8 cellular contexts compared by ENCODE assay signal in the genomic region with DNA sequence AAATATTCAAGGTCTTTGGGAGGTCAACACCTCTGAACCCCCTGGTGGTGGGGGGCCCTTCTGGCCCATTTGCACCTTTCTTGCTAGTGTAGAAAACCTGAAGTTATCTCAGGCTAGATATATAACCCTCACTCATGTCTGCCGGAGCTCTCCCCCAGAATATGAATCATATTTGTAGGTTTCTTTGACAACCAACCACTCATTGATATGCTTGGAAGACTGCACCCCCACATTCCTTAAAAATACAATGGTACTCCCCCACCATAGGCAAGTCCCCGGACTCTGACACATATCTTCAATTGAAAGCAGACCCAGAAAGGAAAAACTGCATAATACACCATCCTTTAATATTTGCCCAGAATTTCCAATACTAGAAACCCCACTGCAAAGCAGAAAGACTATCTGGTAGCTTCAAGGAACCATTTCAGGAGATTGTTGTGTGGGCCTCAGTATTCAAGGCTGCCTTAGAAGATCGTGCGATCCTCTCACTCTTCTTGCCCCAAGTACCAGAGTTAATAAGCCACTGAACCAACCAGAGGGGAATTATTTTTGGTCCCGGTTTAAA. TPM values are rescaled to one million over a fixed set of nuclear protein-coding genes. Genes with fewer than 3 reads are reported as not detected.
A peak's percentile ranks its signal among the peaks of the same experiment; 100 is the strongest.
DNase-seq lines count a peak whose midpoint lies in the region; ATAC-seq and TF ChIP-seq lines count a peak whose summit lies in the region.

No MANE protein-coding gene starts in this region.

- intact Hi-C loops in heart right ventricle (cut with DNase I) = loop anchor here in 7 of 10 donors (1.0 to 5.0 kb wide), 7 partner anchors 42 to 217 kb away; a partner anchor contains a TSS
- intact Hi-C loops in Right ventricle myocardium superior (cut with DNase I) = loop anchor here (5.0 to 10.0 kb wide), 2 partner anchors 157 to 214 kb away; a partner anchor contains a TSS

- H3K36me3 Mint-ChIP-seq in activated naive CD4-positive, alpha-beta T cell treated with anti-CD3 and anti-CD28 coated beads, Interleukin-2, amount 50 U/mL, for 24 hours = peaks cover 11% of the 10 kb centered on the region
- H3K36me3 Mint-ChIP-seq in stimulated activated naive CD8-positive, alpha-beta T cell treated with anti-CD3 and anti-CD28 coated beads, Interleukin-15, Interleukin-2, amounts not matched to agents 100 ng/mL and 50 ng/mL, for 24 hours (ENCODE audit: low read depth) = peaks cover 31% of the 10 kb centered on the region

- H3K4me1 Mint-ChIP-seq in activated naive CD4-positive, alpha-beta T cell treated with anti-CD3 and anti-CD28 coated beads, Interleukin-2, amount 50 U/mL, for 24 hours = peaks cover 61% of the 10 kb centered on the region
- peaks cover 68% of the 10 kb centered on the region for H3K4me1 Mint-ChIP-seq in stimulated activated naive CD8-positive, alpha-beta T cell treated with anti-CD3 and anti-CD28 coated beads, Interleukin-15, Interleukin-2, amounts not matched to agents 100 ng/mL and 50 ng/mL, for 24 hours (ENCODE audit: low read depth)

- peak overlapping the region; percentile 95; the same call in 1 of the 2 replicates for H3K9ac ChIP-seq in iPS-20b (ENCODE audit: low read depth, low read length)

- H3K4me3 Mint-ChIP-seq in activated naive CD4-positive, alpha-beta T cell treated with anti-CD3 and anti-CD28 coated beads, Interleukin-2, amount 50 U/mL, for 24 hours = peak overlapping the region; percentile 97
- peak overlapping the region; percentile 97 for H3K4me3 Mint-ChIP-seq in stimulated activated naive CD8-positive, alpha-beta T cell treated with anti-CD3 and anti-CD28 coated beads, Interleukin-15, Interleukin-2, amounts not matched to agents 100 ng/mL and 50 ng/mL, for 24 hours

- no peaks in the 10 kb centered on the region for H3K27me3 Mint-ChIP-seq in activated naive CD4-positive, alpha-beta T cell treated with anti-CD3 and anti-CD28 coated beads, Interleukin-2, amount 50 U/mL, for 24 hours
- no peaks in the 10 kb centered on the region for H3K27me3 Mint-ChIP-seq in stimulated activated naive CD8-positive, alpha-beta T cell treated with anti-CD3 and anti-CD28 coated beads, Interleukin-15, Interleukin-2, amounts not matched to agents 100 ng/mL and 50 ng/mL, for 24 hours

- DNase-seq in heart right ventricle = no peak
- no peak for DNase-seq in Right ventricle myocardium superior
- no peak for DNase-seq in activated CD4-positive, CD25-positive, alpha-beta regulatory T cell treated with anti-CD3 and anti-CD28 coated beads, Interleukin-2, amount 50 U/mL, for 72 hours
- no peak for DNase-seq in epidermal melanocyte (ENCODE audit: insufficient read length, low spot score)

- peaks cover 0 to 15% (median 0%) of the 10 kb centered on the region in 9 donors for H3K36me3 ChIP-seq in heart right ventricle
- peaks cover 12% of the 10 kb centered on the region for H3K36me3 ChIP-seq in iPS-20b (ENCODE audit: insufficient read depth, low read depth, low read length)

- no peak for TF ChIP-seq CTCF in heart right ventricle (IDR thresholded peaks at IDR 0.05)

- H3K9me3 Mint-ChIP-seq in activated naive CD4-positive, alpha-beta T cell treated with anti-CD3 and anti-CD28 coated beads, Interleukin-2, amount 50 U/mL, for 24 hours = no peaks in the 10 kb centered on the region
- H3K9me3 Mint-ChIP-seq in stimulated activated naive CD8-positive, alpha-beta T cell treated with anti-CD3 and anti-CD28 coated beads, Interleukin-15, Interleukin-2, amounts not matched to agents 100 ng/mL and 50 ng/mL, for 24 hours = no peaks in the 10 kb centered on the region

- WGBS in heart right ventricle, 2 donors = 30 to 31% methylated on average over 5 of the region's 5 CpGs

- peak in 3 of 8 donors; percentile 0 to 1 (median 0) for ATAC-seq in heart right ventricle
- ATAC-seq in Right ventricle myocardium superior (ENCODE audit: poor library complexity) = no peak
- ATAC-seq in HG03439 (IDR thresholded peaks at IDR 0.05; ENCODE audit: unreplicated experiment) = peak; percentile 9

- no peaks in the 10 kb centered on the region for H3K9me3 ChIP-seq in heart right ventricle
- no peaks in the 10 kb centered on the region for H3K9me3 ChIP-seq in iPS-20b (ENCODE audit: insufficient read depth, low read depth, low read length)

- H3K4me3 ChIP-seq in heart right ventricle = peak overlapping the region in 9 of 10 donors; percentile 64 to 96 (median 82)
- peak overlapping the region; percentile 98 for H3K4me3 ChIP-seq in iPS-20b (ENCODE audit: low read length)

- H3K27ac Mint-ChIP-seq in activated naive CD4-positive, alpha-beta T cell treated with anti-CD3 and anti-CD28 coated beads, Interleukin-2, amount 50 U/mL, for 24 hours = peak overlapping the region; percentile 100
- peak overlapping the region; percentile 99 for H3K27ac Mint-ChIP-seq in stimulated activated naive CD8-positive, alpha-beta T cell treated with anti-CD3 and anti-CD28 coated beads, Interleukin-15, Interleukin-2, amounts not matched to agents 100 ng/mL and 50 ng/mL, for 24 hours

- H3K27me3 ChIP-seq in heart right ventricle (no peaks in the 10 kb centered on the region), iPS-20b (ENCODE audit: insufficient read depth, low read length) (no peaks in the 10 kb centered on the region)

- H3K4me1 ChIP-seq in heart right ventricle (peaks cover 0 to 63% (median 53%) of the 10 kb centered on the region in 9 donors), iPS-20b (ENCODE audit: insufficient read depth, low read length) (no peaks in the 10 kb centered on the region)

- H3K27ac ChIP-seq in heart right ventricle = peak overlapping the region; percentile 90 to 100 (median 98)
- H3K27ac ChIP-seq in iPS-20b (ENCODE audit: low read length) = no peak overlapping the region

RNA-seq across cellular contexts. Expression of a gene that starts 1.0 kb away (rescaled TPM):
- total RNA-seq in heart right ventricle (100 to 1,000 TPM; 195 to 260 (median 227) TPM), Right ventricle myocardium superior (236 TPM)
- 100 to 1,000 TPM in 1 of 2 donors, 10 to 100 TPM in 1; 98.9 to 181 TPM for polyA plus RNA-seq in heart right ventricle

RNA-seq across cellular contexts. Expression of a gene that starts 3.4 kb away (rescaled TPM):
- total RNA-seq in heart right ventricle = 1 to 10 TPM; 2.4 to 7.1 (median 5.0) TPM
- 1 to 10 TPM; 4.1 to 6.1 TPM for polyA plus RNA-seq in heart right ventricle
- 5.2 TPM for total RNA-seq in Right ventricle myocardium superior

RNA-seq across cellular contexts. Expression of a gene that starts 41.3 kb away (rescaled TPM):
- 10 to 100 TPM; 29.1 to 39.8 (median 37.3) TPM for total RNA-seq in heart right ventricle
- 10 to 100 TPM; 33.7 to 87.6 TPM for polyA plus RNA-seq in heart right ventricle
- 43.1 TPM for total RNA-seq in Right ventricle myocardium superior
